24 cellular contexts compared by ENCODE assay signal in the genomic region with DNA sequence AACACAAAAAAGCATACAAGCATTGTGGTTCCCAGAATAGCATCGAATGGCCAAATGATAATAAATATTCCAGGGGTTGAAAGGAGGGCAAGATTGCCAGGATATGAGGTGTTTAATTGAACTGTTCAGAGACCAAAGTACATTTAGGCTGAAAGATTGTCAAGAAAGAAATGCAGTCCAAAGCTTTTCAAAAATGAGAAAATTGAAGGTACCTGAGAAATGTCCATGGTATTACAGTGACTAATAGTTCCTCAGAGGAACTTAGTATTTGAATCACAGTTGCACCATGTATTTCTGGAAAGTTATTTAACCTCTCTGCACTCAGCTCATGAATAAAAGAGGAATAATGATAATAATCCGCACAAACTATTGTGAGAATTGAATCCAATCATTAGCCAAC.
DNase-seq lines count a peak whose midpoint lies in the region; TF ChIP-seq lines count a peak whose summit lies in the region.
"Had no signal": no experiment of that assay in that cellular context is flagged by ENCODE, and none has a peak within 500 bp of the region (broad histone marks: within the 10 kb centered on the region; RNA-seq: fewer than 3 reads in every experiment).

No MANE protein-coding gene starts in this region.

- H3K4me3 ChIP-seq in breast epithelium (no peak overlapping the region), mammary epithelial cell (replicated peaks in 1 of 3; ENCODE audit: insufficient read depth in 1 of 3, low read depth in 2 of 3, low read length in 3 of 3) (no peak overlapping the region), PC-9 (no peak overlapping the region), fibroblast of villous mesenchyme (ENCODE audit: low read depth, low read length) (no peak overlapping the region), smooth muscle cell (no peak overlapping the region)
- H3K4me3 ChIP-seq: esophagus squamous epithelium, lower lobe of right lung, pancreas had no signal

- POLR2A ChIA-PET in PC-9 (lab: Charles Lee; ENCODE audit: unreplicated experiment) = no interaction called here

- H3K27ac ChIP-seq in breast epithelium (peak overlapping the region; percentile 56 to 73), mammary epithelial cell (ENCODE audit: insufficient read depth, low read depth, low read length) (no peak overlapping the region), PC-9 (peak overlapping the region; percentile 53), smooth muscle cell (ENCODE audit: low read depth) (peak overlapping the region; percentile 98)
- H3K27ac ChIP-seq: lower lobe of right lung, pancreas had no signal

- H3K4me2 ChIP-seq in mammary epithelial cell (ENCODE audit: insufficient read depth, low read depth, low read length) (no peak overlapping the region), PC-9 (peak overlapping the region; percentile 58), smooth muscle cell (peak overlapping the region; percentile 73)

- H3K27me3 ChIP-seq in breast epithelium = no peaks in the 10 kb centered on the region
- H3K27me3 ChIP-seq in mammary epithelial cell (ENCODE audit: insufficient read depth, low read length) = no peaks in the 10 kb centered on the region
- H3K27me3 ChIP-seq in PC-9 (ENCODE audit: insufficient read depth, low read depth) = no peaks in the 10 kb centered on the region
- no peaks in the 10 kb centered on the region for H3K27me3 ChIP-seq in smooth muscle cell (ENCODE audit: low read depth)
- H3K27me3 ChIP-seq: esophagus squamous epithelium, pancreas had no signal

- in situ Hi-C loops in mammary epithelial cell (cut with MboI; ENCODE audit: low sequenced_read_pairs in 2 of 2) = no loop called here

- CTCF ChIA-PET in mammary epithelial cell (lab: Charles Lee; ENCODE audit: low non-redundant PET) (no interaction called here), PC-9 (lab: Charles Lee) (no interaction called here)

- dilution Hi-C loops in mammary epithelial cell (cut with HindIII; ENCODE audit: low sequenced_read_pairs) = no loop called here

- H3K4me1 ChIP-seq in breast epithelium (peaks cover 0 to 4% of the 10 kb centered on the region in 2 donors), mammary epithelial cell (ENCODE audit: insufficient read depth, low read length) (no peaks in the 10 kb centered on the region), PC-9 (replicated peaks; ENCODE audit: insufficient read depth) (peaks cover 30% of the 10 kb centered on the region), smooth muscle cell (ENCODE audit: low read depth) (peaks cover 41% of the 10 kb centered on the region)

- no peaks in the 10 kb centered on the region for H3K9me2 ChIP-seq in PC-9 (ENCODE audit: insufficient read depth)

- BruUV-seq in mammary epithelial cell (replicated peaks; lab: Mats Ljungman, UMichigan) (no TSS peak), PC-9 (replicated peaks; lab: Mats Ljungman, UMichigan) (no TSS peak)

- intact Hi-C loops in breast epithelium (cut with DNase I; ENCODE audit: low total_unique reads) = no loop called here
- intact Hi-C loops in mammary epithelial cell (cut with micrococcal nuclease) = no loop called here
- intact Hi-C loops in PC-9 (cut with micrococcal nuclease; ENCODE audit: unreplicated experiment) = loop anchor here (5.0 kb wide), 2 partner anchors 101 to 144 kb away; a partner anchor contains a TSS

- TF ChIP-seq CTCF in breast epithelium (IDR thresholded peaks at IDR 0.05) = no peak
- no peak for TF ChIP-seq CTCF in mammary epithelial cell (conservative IDR thresholded peaks at IDR 0.05 in 1 of 2, IDR thresholded peaks at IDR 0.05 in 1 of 2; ENCODE audit: extremely low read depth in 1 of 2, insufficient read depth in 1 of 2, low read depth in 1 of 2, low read length in 2 of 2)
- TF ChIP-seq CTCF in PC-9 (conservative IDR thresholded peaks at IDR 0.05) = no peak
- TF ChIP-seq CTCF in fibroblast of villous mesenchyme (IDR thresholded peaks at IDR 0.05; ENCODE audit: insufficient read depth, low read depth, low read length) = no peak
- TF ChIP-seq CTCF in smooth muscle cell (IDR thresholded peaks at IDR 0.05; ENCODE audit: borderline replicate concordance, insufficient read depth, poor library complexity, severe bottlenecking) = no peak

- H3K79me2 ChIP-seq in mammary epithelial cell (ENCODE audit: insufficient read depth, low read length) = no peaks in the 10 kb centered on the region
- H3K79me2 ChIP-seq in PC-9 (ENCODE audit: low read depth) = no peaks in the 10 kb centered on the region
- H3K79me2 ChIP-seq in smooth muscle cell (ENCODE audit: low read depth) = no peaks in the 10 kb centered on the region

- no peak overlapping the region for H3K9ac ChIP-seq in mammary epithelial cell (ENCODE audit: insufficient read depth, low read length)
- H3K9ac ChIP-seq in smooth muscle cell (ENCODE audit: low read depth) = peak overlapping the region; percentile 38

- no peaks in the 10 kb centered on the region for H4K20me1 ChIP-seq in mammary epithelial cell (ENCODE audit: insufficient read depth, low read length)
- no peaks in the 10 kb centered on the region for H4K20me1 ChIP-seq in PC-9 (ENCODE audit: insufficient read depth)
- H4K20me1 ChIP-seq in smooth muscle cell (ENCODE audit: low read depth) = no peaks in the 10 kb centered on the region

- WGBS in mammary epithelial cell (ENCODE audit: low coverage, missing lambda C conversion rate) = 96% methylated on average over 2 of the region's 2 CpGs
- 77% methylated on average over 2 of the region's 2 CpGs for WGBS in smooth muscle cell (ENCODE audit: low lambda C conversion rate)

- H3K36me3 ChIP-seq in breast epithelium (no peaks in the 10 kb centered on the region), mammary epithelial cell (ENCODE audit: insufficient read depth, low read length) (no peaks in the 10 kb centered on the region), PC-9 (ENCODE audit: low read depth) (no peaks in the 10 kb centered on the region), smooth muscle cell (ENCODE audit: low read depth) (no peaks in the 10 kb centered on the region)
- H3K36me3 ChIP-seq: esophagus squamous epithelium, lower lobe of right lung, pancreas had no signal

- no peak overlapping the region for H2AFZ ChIP-seq in mammary epithelial cell (ENCODE audit: low read depth, low read length)
- no peak overlapping the region for H2AFZ ChIP-seq in PC-9
- H2AFZ ChIP-seq in smooth muscle cell (ENCODE audit: low read depth) = no peak overlapping the region

- DNase-seq in breast epithelium (ENCODE audit: low spot score in 2 of 2) (no peak), mammary epithelial cell (no peak), PC-9 (no peak), fibroblast of villous mesenchyme (ENCODE audit: low read depth) (peak; percentile 13), smooth muscle cell (lab: John Stamatoyannopoulos, UW; ENCODE audit: unreplicated experiment) (no peak), NOMO-1 (lab: John Stamatoyannopoulos, UW; ENCODE audit: unreplicated experiment in 2 of 2) (no peak), NCI-H2029 treated with DMSO at 0.1 percent for 48 hours (lab: John Stamatoyannopoulos, UW) (no peak), NOMO-1 treated with DMSO at 0.1 percent for 48 hours (lab: John Stamatoyannopoulos, UW; ENCODE audit: unreplicated experiment) (no peak)
- DNase-seq: activated B cell treated with CpG ODN at 0.5 μM for 24 hours; activated CD4-positive, alpha-beta T cell treated with anti-CD3 and anti-CD28 coated beads, Interleukin-2, amount 50 U/mL, for 1 hour; activated CD8-positive, alpha-beta memory T cell treated with anti-CD3 and anti-CD28 coated beads, Interleukin-2, amount 10 ng/mL, durations not matched to agents 7 days and 5 days; activated naive CD4-positive, alpha-beta T cell treated with Interleukin-2 at 50 U/mL for 16 hours; activated T-cell treated with anti-CD3 and anti-CD28 coated beads, Interleukin-2, amount 50 U/mL, for 48 hours; caudate nucleus; CD4-positive, alpha-beta T cell; dermis blood vessel endothelial cell; esophagus squamous epithelium; lower lobe of right lung; NCI-H1105; NCI-H187 treated with DMSO at 0.1 percent for 48 hours; NCI-H526; pancreas; right cardiac atrium; stimulated activated CD4-positive, alpha-beta T cell treated with anti-CD3 and anti-CD28 coated beads, Interleukin-4, amount 100 ng/mL, for 24 hours had no signal

- H3K9me3 ChIP-seq in breast epithelium (no peaks in the 10 kb centered on the region), mammary epithelial cell (replicated peaks; ENCODE audit: insufficient read depth, low read length) (no peaks in the 10 kb centered on the region), PC-9 (ENCODE audit: insufficient read depth, low read depth) (no peaks in the 10 kb centered on the region), smooth muscle cell (replicated peaks; ENCODE audit: low read depth) (no peaks in the 10 kb centered on the region)
- H3K9me3 ChIP-seq: esophagus squamous epithelium, lower lobe of right lung, pancreas had no signal

- H3F3A ChIP-seq in PC-9 (ENCODE audit: insufficient read depth, low read depth) (peaks cover 17% of the 10 kb centered on the region; the same call in 1 of the 2 replicates), smooth muscle cell (ENCODE audit: low read depth) (peaks cover 33% of the 10 kb centered on the region)

- no peak for TF ChIP-seq POLR2A in breast epithelium (IDR thresholded peaks at IDR 0.05)
